ENCODE assay signal across 22 cellular contexts in genomic region chr2:30566675-30567074, GRCh38.
A peak's percentile ranks its signal among the peaks of the same experiment; 100 is the strongest.
DNase-seq lines count a peak whose midpoint lies in the region; ATAC-seq and TF ChIP-seq lines count a peak whose summit lies in the region.
"Had no signal": no experiment of that assay in that cellular context is flagged by ENCODE, and none has a peak within 500 bp of the region (broad histone marks: within the 10 kb centered on the region; RNA-seq: fewer than 3 reads in every experiment).

No MANE protein-coding gene starts in this region.

- H3K36me3 Mint-ChIP-seq in mesothelial cell of epicardium = peaks cover 7% of the 10 kb centered on the region

- no peaks in the 10 kb centered on the region for H3K4me1 Mint-ChIP-seq in mesothelial cell of epicardium

- peak; percentile 36 for DNase-seq in AG20443 (ENCODE audit: low spot score)
- peak; percentile 3 for DNase-seq in amniotic epithelial cell (ENCODE audit: low read depth)
- DNase-seq in left ventricle myocardium superior = no peak
- DNase-seq in stromal cell of bone marrow (ENCODE audit: low read depth) = peak; percentile 69
- no peak for DNase-seq in mesothelial cell of epicardium (ENCODE audit: low spot score in 2 of 2, unreplicated experiment in 2 of 2)
- no peak for DNase-seq in T-helper 9 cell
- DNase-seq: activated CD4-positive, CD25-positive, alpha-beta regulatory T cell treated with anti-CD3 and anti-CD28 coated beads, Interleukin-2, amount 50 U/mL, for 72 hours; activated CD8-positive, alpha-beta memory T cell treated with anti-CD3 and anti-CD28 coated beads for 24 hours; activated T-cell treated with anti-CD3 and anti-CD28 coated beads, Interleukin-2, amount 50 U/mL, for 4 hours; GOT3; mesendoderm; MM.1S; NCI-H146; NCI-H69; posterior cingulate gyrus; small intestine; stimulated activated CD4-positive, alpha-beta T cell treated with anti-CD3 and anti-CD28 coated beads, Interleukin-2, amount 100 ng/mL, for 48 hours; SW 1271 had no signal

- no peaks in the 10 kb centered on the region for H3K9me3 Mint-ChIP-seq in mesothelial cell of epicardium
- H3K9me3 Mint-ChIP-seq: activated naive CD4-positive, alpha-beta T cell treated with anti-CD3 and anti-CD28 coated beads, Interleukin-2, amount 50 U/mL, for 72 hours; activated T-cell treated with anti-CD3 and anti-CD28 coated beads, Interleukin-2, amount 50 U/mL, for 4 hours; stimulated activated naive CD8-positive, alpha-beta T cell treated with anti-CD3 and anti-CD28 coated beads, Interleukin-15, Interleukin-2, amounts not matched to agents 100 ng/mL and 50 ng/mL, for 24 hours had no signal

- no peak overlapping the region for H3K4me3 Mint-ChIP-seq in mesothelial cell of epicardium
- H3K4me3 Mint-ChIP-seq: activated T-cell treated with anti-CD3 and anti-CD28 coated beads, Interleukin-2, amount 50 U/mL, for 4 hours; stimulated activated naive CD8-positive, alpha-beta T cell treated with anti-CD3 and anti-CD28 coated beads, Interleukin-15, Interleukin-2, amounts not matched to agents 100 ng/mL and 50 ng/mL, for 24 hours had no signal

- ATAC-seq in left ventricle myocardium superior = peak; percentile 92
- ATAC-seq in HG03175 (IDR thresholded peaks at IDR 0.05; ENCODE audit: unreplicated experiment) = no peak
- no peak for ATAC-seq in GM18907 (IDR thresholded peaks at IDR 0.05; ENCODE audit: unreplicated experiment)

- intact Hi-C loops in left ventricle myocardium superior (cut with micrococcal nuclease) = no loop called here

- H3K27ac Mint-ChIP-seq in mesothelial cell of epicardium = no peak overlapping the region
- H3K27ac Mint-ChIP-seq: stimulated activated naive CD8-positive, alpha-beta T cell treated with anti-CD3 and anti-CD28 coated beads, Interleukin-15, Interleukin-2, amounts not matched to agents 100 ng/mL and 50 ng/mL, for 24 hours had no signal

- no peak for TF ChIP-seq CTCF in mesothelial cell of epicardium (IDR thresholded peaks at IDR 0.05; ENCODE audit: unreplicated experiment)

- H3K27me3 Mint-ChIP-seq in mesothelial cell of epicardium (ENCODE audit: low read depth) = no peaks in the 10 kb centered on the region
- H3K27me3 Mint-ChIP-seq: stimulated activated naive CD8-positive, alpha-beta T cell treated with anti-CD3 and anti-CD28 coated beads, Interleukin-15, Interleukin-2, amounts not matched to agents 100 ng/mL and 50 ng/mL, for 24 hours had no signal

Comparison
In these comparisons a context has a peak if more than half of its experiments do, and no peak if none do; other contexts are left out.
1. DNase-seq: peak in AG20443 (single experiment), amniotic epithelial cell (single experiment) and stromal cell of bone marrow (single experiment); none in left ventricle myocardium superior (single experiment), mesothelial cell of epicardium (0 of 2) and T-helper 9 cell (single experiment).